ENCODE assay signal across 1 cellular context in the genomic region with DNA sequence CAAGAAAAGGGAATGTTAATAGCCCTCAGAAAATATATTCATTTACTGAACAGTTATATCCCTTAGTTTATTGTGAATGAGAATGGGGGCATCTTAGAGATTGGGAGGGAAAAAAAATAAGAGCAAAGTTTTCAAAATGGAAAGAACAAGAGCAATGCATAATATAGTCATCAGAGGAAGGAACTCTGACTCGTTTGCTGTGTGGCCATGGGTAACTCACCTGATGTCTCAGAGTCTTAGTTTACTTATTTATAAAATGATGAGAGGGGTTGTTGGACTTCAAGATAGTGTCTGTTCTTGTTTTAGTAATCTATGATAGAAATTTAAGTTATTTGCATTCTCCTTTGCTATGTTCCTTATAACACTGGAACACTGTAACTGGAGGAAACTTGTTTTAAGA.
TF ChIP-seq lines count a peak whose summit lies in the region.

No MANE protein-coding gene starts in this region.

TF ChIP-seq in GM23338, 12 proteins besides CTCF, POLR2A, EP300 and RAD21 (continued from another document):
- TF ChIP-seq REST (IDR thresholded peaks at IDR 0.05; ENCODE audit: unreplicated experiment), result no peak
- no peak for TF ChIP-seq POLR2AphosphoS5 (IDR thresholded peaks at IDR 0.05; ENCODE audit: low read depth)
- TF ChIP-seq, protein P1, sequence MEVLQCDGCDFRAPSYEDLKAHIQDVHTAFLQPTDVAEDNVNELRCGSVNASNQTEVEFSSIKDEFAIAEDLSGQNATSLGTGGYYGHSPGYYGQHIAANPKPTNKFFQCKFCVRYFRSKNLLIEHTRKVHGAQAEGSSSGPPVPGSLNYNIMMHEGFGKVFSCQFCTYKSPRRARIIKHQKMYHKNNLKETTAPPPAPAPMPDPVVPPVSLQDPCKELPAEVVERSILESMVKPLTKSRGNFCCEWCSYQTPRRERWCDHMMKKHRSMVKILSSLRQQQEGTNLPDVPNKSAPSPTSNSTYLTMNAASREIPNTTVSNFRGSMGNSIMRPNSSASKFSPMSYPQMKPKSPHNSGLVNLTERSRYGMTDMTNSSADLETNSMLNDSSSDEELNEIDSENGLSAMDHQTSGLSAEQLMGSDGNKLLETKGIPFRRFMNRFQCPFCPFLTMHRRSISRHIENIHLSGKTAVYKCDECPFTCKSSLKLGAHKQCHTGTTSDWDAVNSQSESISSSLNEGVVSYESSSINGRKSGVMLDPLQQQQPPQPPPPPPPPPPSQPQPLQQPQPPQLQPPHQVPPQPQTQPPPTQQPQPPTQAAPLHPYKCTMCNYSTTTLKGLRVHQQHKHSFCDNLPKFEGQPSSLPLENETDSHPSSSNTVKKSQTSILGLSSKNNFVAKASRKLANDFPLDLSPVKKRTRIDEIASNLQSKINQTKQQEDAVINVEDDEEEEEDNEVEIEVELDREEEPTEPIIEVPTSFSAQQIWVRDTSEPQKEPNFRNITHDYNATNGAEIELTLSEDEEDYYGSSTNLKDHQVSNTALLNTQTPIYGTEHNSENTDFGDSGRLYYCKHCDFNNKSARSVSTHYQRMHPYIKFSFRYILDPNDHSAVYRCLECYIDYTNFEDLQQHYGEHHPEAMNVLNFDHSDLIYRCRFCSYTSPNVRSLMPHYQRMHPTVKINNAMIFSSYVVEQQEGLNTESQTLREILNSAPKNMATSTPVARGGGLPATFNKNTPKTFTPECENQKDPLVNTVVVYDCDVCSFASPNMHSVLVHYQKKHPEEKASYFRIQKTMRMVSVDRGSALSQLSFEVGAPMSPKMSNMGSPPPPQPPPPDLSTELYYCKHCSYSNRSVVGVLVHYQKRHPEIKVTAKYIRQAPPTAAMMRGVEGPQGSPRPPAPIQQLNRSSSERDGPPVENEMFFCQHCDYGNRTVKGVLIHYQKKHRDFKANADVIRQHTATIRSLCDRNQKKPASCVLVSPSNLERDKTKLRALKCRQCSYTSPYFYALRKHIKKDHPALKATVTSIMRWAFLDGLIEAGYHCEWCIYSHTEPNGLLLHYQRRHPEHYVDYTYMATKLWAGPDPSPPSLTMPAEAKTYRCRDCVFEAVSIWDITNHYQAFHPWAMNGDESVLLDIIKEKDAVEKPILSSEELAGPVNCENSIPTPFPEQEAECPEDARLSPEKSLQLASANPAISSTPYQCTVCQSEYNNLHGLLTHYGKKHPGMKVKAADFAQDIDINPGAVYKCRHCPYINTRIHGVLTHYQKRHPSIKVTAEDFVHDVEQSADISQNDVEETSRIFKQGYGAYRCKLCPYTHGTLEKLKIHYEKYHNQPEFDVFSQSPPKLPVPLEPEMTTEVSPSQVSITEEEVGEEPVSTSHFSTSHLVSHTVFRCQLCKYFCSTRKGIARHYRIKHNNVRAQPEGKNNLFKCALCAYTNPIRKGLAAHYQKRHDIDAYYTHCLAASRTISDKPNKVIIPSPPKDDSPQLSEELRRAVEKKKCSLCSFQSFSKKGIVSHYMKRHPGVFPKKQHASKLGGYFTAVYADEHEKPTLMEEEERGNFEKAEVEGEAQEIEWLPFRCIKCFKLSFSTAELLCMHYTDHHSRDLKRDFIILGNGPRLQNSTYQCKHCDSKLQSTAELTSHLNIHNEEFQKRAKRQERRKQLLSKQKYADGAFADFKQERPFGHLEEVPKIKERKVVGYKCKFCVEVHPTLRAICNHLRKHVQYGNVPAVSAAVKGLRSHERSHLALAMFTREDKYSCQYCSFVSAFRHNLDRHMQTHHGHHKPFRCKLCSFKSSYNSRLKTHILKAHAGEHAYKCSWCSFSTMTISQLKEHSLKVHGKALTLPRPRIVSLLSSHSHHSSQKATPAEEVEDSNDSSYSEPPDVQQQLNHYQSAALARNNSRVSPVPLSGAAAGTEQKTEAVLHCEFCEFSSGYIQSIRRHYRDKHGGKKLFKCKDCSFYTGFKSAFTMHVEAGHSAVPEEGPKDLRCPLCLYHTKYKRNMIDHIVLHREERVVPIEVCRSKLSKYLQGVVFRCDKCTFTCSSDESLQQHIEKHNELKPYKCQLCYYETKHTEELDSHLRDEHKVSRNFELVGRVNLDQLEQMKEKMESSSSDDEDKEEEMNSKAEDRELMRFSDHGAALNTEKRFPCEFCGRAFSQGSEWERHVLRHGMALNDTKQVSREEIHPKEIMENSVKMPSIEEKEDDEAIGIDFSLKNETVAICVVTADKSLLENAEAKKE (CRISPR knock-in tag; IDR thresholded peaks at IDR 0.05), result no peak
- TF ChIP-seq, protein P2, sequence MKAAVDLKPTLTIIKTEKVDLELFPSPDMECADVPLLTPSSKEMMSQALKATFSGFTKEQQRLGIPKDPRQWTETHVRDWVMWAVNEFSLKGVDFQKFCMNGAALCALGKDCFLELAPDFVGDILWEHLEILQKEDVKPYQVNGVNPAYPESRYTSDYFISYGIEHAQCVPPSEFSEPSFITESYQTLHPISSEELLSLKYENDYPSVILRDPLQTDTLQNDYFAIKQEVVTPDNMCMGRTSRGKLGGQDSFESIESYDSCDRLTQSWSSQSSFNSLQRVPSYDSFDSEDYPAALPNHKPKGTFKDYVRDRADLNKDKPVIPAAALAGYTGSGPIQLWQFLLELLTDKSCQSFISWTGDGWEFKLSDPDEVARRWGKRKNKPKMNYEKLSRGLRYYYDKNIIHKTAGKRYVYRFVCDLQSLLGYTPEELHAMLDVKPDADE (IDR thresholded peaks at IDR 0.05), result no peak
- no peak for TF ChIP-seq STAT1 (IDR thresholded peaks at IDR 0.05; ENCODE audit: unreplicated experiment)
- no peak for TF ChIP-seq ZNF331 (CRISPR knock-in tag; IDR thresholded peaks at IDR 0.05; ENCODE audit: low read depth)
- no peak for TF ChIP-seq NANOG (IDR thresholded peaks at IDR 0.05; ENCODE audit: borderline replicate concordance)
- no peak for TF ChIP-seq ZNF114 (CRISPR knock-in tag; IDR thresholded peaks at IDR 0.05)
- no peak for TF ChIP-seq EZH2 (IDR thresholded peaks at IDR 0.05; ENCODE audit: low read depth, unreplicated experiment)
- no peak for TF ChIP-seq JUNB (IDR thresholded peaks at IDR 0.05; ENCODE audit: unreplicated experiment)
